18 cellular contexts compared by ENCODE assay signal in the genomic region with DNA sequence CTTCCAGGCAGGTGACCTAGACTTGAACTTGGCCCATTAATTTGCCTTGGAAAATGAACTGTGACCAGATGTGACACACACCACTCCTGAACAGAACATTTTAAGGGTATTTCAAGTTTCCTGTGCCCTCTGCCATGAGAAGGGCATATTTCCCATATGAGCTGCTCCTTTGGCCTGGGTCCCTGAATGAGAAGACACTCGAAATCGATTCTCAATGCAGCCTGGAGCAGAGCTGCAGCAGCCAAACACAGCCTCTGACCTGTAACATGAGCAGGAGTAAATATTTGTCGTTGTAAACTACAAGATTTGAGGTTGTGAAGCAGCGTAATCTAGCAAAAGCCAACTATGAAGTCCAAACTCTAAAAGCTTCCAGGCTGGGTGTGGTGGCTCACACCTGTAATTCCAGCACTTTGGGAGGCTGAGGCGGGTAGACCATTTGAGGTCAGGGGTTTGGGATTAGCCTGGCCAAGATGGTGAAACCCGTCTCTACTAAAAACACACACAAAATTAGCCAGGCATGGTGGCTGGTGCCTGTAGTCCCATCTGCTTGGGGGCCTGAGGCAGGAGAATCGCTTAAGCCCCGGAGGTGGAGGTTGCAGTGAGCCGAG. TPM values are rescaled to one million over a fixed set of nuclear protein-coding genes. Genes with fewer than 3 reads are reported as not detected.
DNase-seq lines count a peak whose midpoint lies in the region; ATAC-seq, FAIRE-seq and TF ChIP-seq lines count a peak whose summit lies in the region.
"Had no signal": no experiment of that assay in that cellular context is flagged by ENCODE, and none has a peak within 500 bp of the region (broad histone marks: within the 10 kb centered on the region; RNA-seq: fewer than 3 reads in every experiment).

No MANE protein-coding gene starts in this region.

- no TSS peak for BruUV-seq in HepG2 (replicated peaks; lab: Mats Ljungman, UMichigan)

- POLR2A ChIA-PET in WTC11 (lab: Charles Lee) (no interaction called here), HepG2 (lab: Yijun Ruan, JAX) (interaction anchor here (1.0 to 2.1 kb wide), 5 partner anchors 11 to 400 kb away, joined by 3 to 10 read pairs (median 4); a partner anchor contains a TSS)

- peak in 1 of 2 experiments; percentile 88; a peak in 2 of 4 replicates for TF ChIP-seq EP300 in HepG2 (IDR thresholded peaks at IDR 0.05; ENCODE audit: low read depth in 2 of 2, low read length in 2 of 2)
- TF ChIP-seq EP300 in HepG2 (CRISPR knock-in tag; IDR thresholded peaks at IDR 0.05; ENCODE audit: borderline replicate concordance) = 0 out of 2 replicates have a peak, but pooled peaks have one; percentile 16

- WGBS in HepG2 (ENCODE audit: low lambda C conversion rate) = 21% methylated on average over 9 of the region's 9 CpGs

- FAIRE-seq in HepG2 (lab: Jason Lieb, UNC) = peak; percentile 96
- FAIRE-seq: RCC 7860 had no signal

- no peaks in the 10 kb centered on the region for H3K36me3 ChIP-seq in HepG2 (replicated peaks in 1 of 2; ENCODE audit: control insufficient read depth in 1 of 2, insufficient read depth in 2 of 2, low read length in 2 of 2)
- H3K36me3 ChIP-seq: HAP-1 had no signal

- H3K79me2 ChIP-seq in HepG2 (ENCODE audit: insufficient read depth, low read length) = no peaks in the 10 kb centered on the region

- TF ChIP-seq CTCF in WTC11 (IDR thresholded peaks at IDR 0.05) = no peak
- 0 out of 2 replicates have a peak, but pooled peaks have one; percentile 17 for TF ChIP-seq CTCF in HepG2 (CRISPR knock-in tag; IDR thresholded peaks at IDR 0.05)
- TF ChIP-seq CTCF in GM13977 (IDR thresholded peaks at IDR 0.05; ENCODE audit: extremely low read depth, insufficient read depth, missing control alignments) = no peak

- no peak overlapping the region for H3K4me3 ChIP-seq in HepG2 (replicated peaks in 1 of 3; ENCODE audit: insufficient read depth in 1 of 3, low read depth in 2 of 3, low read length in 3 of 3)
- H3K4me3 ChIP-seq: HAP-1, SK-N-MC had no signal

- H3K9ac ChIP-seq in HepG2 (ENCODE audit: insufficient read depth, low read depth, low read length) = no peak overlapping the region

- peak; percentile 30; the same call in 1 of the 2 replicates for TF ChIP-seq RAD21 in HepG2 (CRISPR knock-in tag; IDR thresholded peaks at IDR 0.05)

- no peaks in the 10 kb centered on the region for H3K9me3 Mint-ChIP-seq in WTC11
- H3K9me3 Mint-ChIP-seq: CD4-positive, CD25-positive, alpha-beta regulatory T cell; T-cell had no signal

- intact Hi-C loops in HepG2 (cut with micrococcal nuclease; ENCODE audit: unreplicated experiment) = loop anchor here (1.0 kb wide), 1 partner anchor 30 kb away; a partner anchor contains a TSS

- ATAC-seq in WTC11 = no peak
- ATAC-seq in HepG2 = peak; percentile 97
- ATAC-seq: T-cell had no signal

- H2AFZ ChIP-seq in HepG2 (ENCODE audit: low read length) = no peak overlapping the region

- no peaks in the 10 kb centered on the region for H3K36me3 Mint-ChIP-seq in WTC11
- H3K36me3 Mint-ChIP-seq: CD4-positive, CD25-positive, alpha-beta regulatory T cell; T-cell had no signal

- no peaks in the 10 kb centered on the region for H3K27me3 ChIP-seq in HepG2 (ENCODE audit: control insufficient read depth in 1 of 2, insufficient read depth in 2 of 2, low read length in 2 of 2)

- H3K9me3 ChIP-seq in HepG2 (ENCODE audit: low read length) = no peaks in the 10 kb centered on the region
- H3K9me3 ChIP-seq: HAP-1 had no signal

- CTCF ChIA-PET in WTC11 (lab: Charles Lee) = no interaction called here
- CTCF ChIA-PET in HepG2 (lab: Yijun Ruan, JAX; ENCODE audit: low intra/inter-chr PET ratio, low total read pairs) = no interaction called here

- in situ Hi-C loops in HepG2 (cut with HindIII; ENCODE audit: extremely low pct_ligation_motif_present, low pct_unique_long_range_greater_than_20kb) (no loop called here), GM13977 (cut with MboI; ENCODE audit: low pct_unique_long_range_greater_than_20kb, low sequenced_read_pairs, unreplicated experiment) (no loop called here)

- H3K4me1 ChIP-seq in HepG2 (ENCODE audit: insufficient read depth, low read length) = peaks cover 22% of the 10 kb centered on the region
- H3K4me1 ChIP-seq: HAP-1 had no signal

- H3K4me1 Mint-ChIP-seq in WTC11 = peaks cover 4% of the 10 kb centered on the region
- H3K4me1 Mint-ChIP-seq: CD4-positive, CD25-positive, alpha-beta regulatory T cell had no signal

- H3K27me3 Mint-ChIP-seq in WTC11 (ENCODE audit: low read depth) = no peaks in the 10 kb centered on the region
- H3K27me3 Mint-ChIP-seq: CD4-positive, CD25-positive, alpha-beta regulatory T cell; T-cell had no signal

- no peak overlapping the region for H3K27ac ChIP-seq in HepG2 (ENCODE audit: extremely low read length, insufficient read depth, low read length)
- H3K27ac ChIP-seq: SK-N-MC had no signal

- no peak overlapping the region for H3K4me3 Mint-ChIP-seq in WTC11
- H3K4me3 Mint-ChIP-seq: CD4-positive, CD25-positive, alpha-beta regulatory T cell; T-cell had no signal

- no peak overlapping the region for H3K27ac Mint-ChIP-seq in WTC11
- H3K27ac Mint-ChIP-seq: CD4-positive, CD25-positive, alpha-beta regulatory T cell; T-cell had no signal

- TF ChIP-seq POLR2A in HepG2 (IDR thresholded peaks at IDR 0.05; ENCODE audit: insufficient read depth in 1 of 2, low read depth in 2 of 2, low read length in 2 of 2) = no peak

- DNase-seq in DMS53 (lab: John Stamatoyannopoulos, UW) (peak; percentile 54), HuH-7 (ENCODE audit: low spot score) (peak; percentile 38), WTC11 (ENCODE audit: low spot score) (no peak), HepG2 (ENCODE audit: low spot score) (peak; percentile 67), GM13977 (ENCODE audit: low spot score) (no peak), NCI-H1417 treated with DMSO at 0.1 percent for 48 hours (lab: John Stamatoyannopoulos, UW) (no peak)
- DNase-seq in activated CD4-positive, alpha-beta T cell treated with anti-CD3 and anti-CD28 coated beads, Interleukin-2, amount 50 U/mL, for 1 hour = no peak
- DNase-seq: Calu3; CD4-positive, CD25-positive, alpha-beta regulatory T cell; DMS79 treated with DMSO at 0.1 percent for 48 hours; NCI-H146; NCI-H446; NCI-H69; Right ventricle myocardium superior; T-cell had no signal

- no peaks in the 10 kb centered on the region for H4K20me1 ChIP-seq in HepG2 (ENCODE audit: insufficient read depth, low read length)

- peak overlapping the region; percentile 67 for H3K4me2 ChIP-seq in HepG2 (ENCODE audit: low read depth, low read length)

TF ChIP-seq in WTC11, 78 proteins besides CTCF, POLR2A, EP300 and RAD21:
- TF ChIP-seq NFYB (CRISPR knock-in tag; conservative IDR thresholded peaks at IDR 0.05; ENCODE audit: low read depth) (no peak), GABPB1 (CRISPR knock-in tag; IDR thresholded peaks at IDR 0.05) (peak; percentile 77; the same call in 1 of the 2 replicates)

TF ChIP-seq in HepG2, 621 proteins besides CTCF, POLR2A, EP300 and RAD21 (continues in another document):
- TF ChIP-seq ZNF20 (CRISPR knock-in tag; IDR thresholded peaks at IDR 0.05) (no peak), ZNF543 (CRISPR knock-in tag; IDR thresholded peaks at IDR 0.05) (0 out of 2 replicates have a peak, but pooled peaks have one; percentile 28), ZNF205 (CRISPR knock-in tag; IDR thresholded peaks at IDR 0.05) (peak; percentile 86; the same call in 1 of the 2 replicates), FOXP1 (IDR thresholded peaks at IDR 0.05) (peak; percentile 88), FOXP1 (CRISPR knock-in tag; IDR thresholded peaks at IDR 0.05) (peak; percentile 98), TOPORS (CRISPR knock-in tag; IDR thresholded peaks at IDR 0.05) (peak; percentile 65; the same call in 1 of the 2 replicates), SIX1 (CRISPR knock-in tag; IDR thresholded peaks at IDR 0.05; ENCODE audit: borderline replicate concordance) (peak; percentile 99)

RNA-seq across cellular contexts. Expression of a gene that starts 30.1 kb away (rescaled TPM):
- total RNA-seq in WTC11 (2021) (28.4 to 33.9 TPM (median 28.7 TPM) in 3 replicates), HepG2 (2016; rRNA removed; fragmentation: Illumina TruSeq; extraction: Trizol) (20.8 and 26.6 TPM in 2 replicates)
- total RNA-seq in HepG2 (2016; cell fraction: cytosol; rRNA removed; fragmentation: Illumina TruSeq; extraction: Trizol; ENCODE audit: low read depth) = 3.2 and 4.1 TPM in 2 replicates
- total RNA-seq in HepG2 (2016; cell fraction: insoluble cytoplasmic fraction; rRNA removed; fragmentation: Illumina TruSeq; extraction: Trizol) = 21.0 and 28.9 TPM in 2 replicates
- total RNA-seq in HepG2 (2016; cell fraction: membrane; rRNA removed; fragmentation: Illumina TruSeq; extraction: Trizol) = 12.6 and 14.3 TPM in 2 replicates
- 49.5 and 63.9 TPM in 2 replicates for total RNA-seq in HepG2 (2016; cell fraction: nucleus; rRNA removed; fragmentation: Illumina TruSeq; extraction: Trizol)
- polyA plus RNA-seq in HepG2 (2011; rRNA removed) = 39.5 and 60.4 TPM in 2 replicates
- polyA plus RNA-seq in HepG2 (2011; cell fraction: cytosol; rRNA removed) = 23.4 and 41.7 TPM in 2 replicates
- 69.6 and 75.7 TPM in 2 replicates for polyA plus RNA-seq in HepG2 (2011; cell fraction: nucleus; rRNA removed)
- polyA plus RNA-seq in HepG2 (2012) = 31.5 and 37.6 TPM in 2 replicates
- 0.43 and 0.49 TPM in 2 replicates for polyA plus RNA-seq in HepG2 (2016; cell fraction: cytosol; fragmentation: Illumina TruSeq; extraction: Trizol; ENCODE audit: low read depth)
- 21.4 and 27.3 TPM in 2 replicates for polyA plus RNA-seq in HepG2 (2016; cell fraction: insoluble cytoplasmic fraction; fragmentation: Illumina TruSeq; extraction: Trizol; ENCODE audit: low read depth)
- 2.0 and 2.7 TPM in 2 replicates for polyA plus RNA-seq in HepG2 (2016; cell fraction: membrane; fragmentation: Illumina TruSeq; extraction: Trizol; ENCODE audit: low read depth)
- polyA plus RNA-seq in HepG2 (2016; cell fraction: nucleus; fragmentation: Illumina TruSeq; extraction: Trizol; ENCODE audit: insufficient read depth, low read depth) = 56.1 and 68.3 TPM in 2 replicates
- polyA minus RNA-seq in HepG2 (2011; rRNA and poly(A)+ RNA removed; ENCODE audit: low replicate concordance) = 40.4 and 54.0 TPM in 2 replicates
- polyA minus RNA-seq in HepG2 (2011; cell fraction: cytosol; rRNA and poly(A)+ RNA removed) = 39.9 and 41.5 TPM in 2 replicates
- polyA minus RNA-seq in HepG2 (2011; cell fraction: nucleus; rRNA and poly(A)+ RNA removed) = 211 and 214 TPM in 2 replicates

Comparison
In these comparisons a context has a peak if more than half of its experiments do, and no peak if none do; other contexts are left out.
1. DNase-seq: peak in DMS53 (single experiment), HuH-7 (single experiment) and HepG2 (single experiment); none in WTC11 (single experiment), activated CD4-positive, alpha-beta T cell treated with anti-CD3 and anti-CD28 coated beads, Interleukin-2, amount 50 U/mL, for 1 hour (single experiment), GM13977 (single experiment) and NCI-H1417 treated with DMSO at 0.1 percent for 48 hours (single experiment).